11 cellular contexts compared by ENCODE assay signal in the genomic region with DNA sequence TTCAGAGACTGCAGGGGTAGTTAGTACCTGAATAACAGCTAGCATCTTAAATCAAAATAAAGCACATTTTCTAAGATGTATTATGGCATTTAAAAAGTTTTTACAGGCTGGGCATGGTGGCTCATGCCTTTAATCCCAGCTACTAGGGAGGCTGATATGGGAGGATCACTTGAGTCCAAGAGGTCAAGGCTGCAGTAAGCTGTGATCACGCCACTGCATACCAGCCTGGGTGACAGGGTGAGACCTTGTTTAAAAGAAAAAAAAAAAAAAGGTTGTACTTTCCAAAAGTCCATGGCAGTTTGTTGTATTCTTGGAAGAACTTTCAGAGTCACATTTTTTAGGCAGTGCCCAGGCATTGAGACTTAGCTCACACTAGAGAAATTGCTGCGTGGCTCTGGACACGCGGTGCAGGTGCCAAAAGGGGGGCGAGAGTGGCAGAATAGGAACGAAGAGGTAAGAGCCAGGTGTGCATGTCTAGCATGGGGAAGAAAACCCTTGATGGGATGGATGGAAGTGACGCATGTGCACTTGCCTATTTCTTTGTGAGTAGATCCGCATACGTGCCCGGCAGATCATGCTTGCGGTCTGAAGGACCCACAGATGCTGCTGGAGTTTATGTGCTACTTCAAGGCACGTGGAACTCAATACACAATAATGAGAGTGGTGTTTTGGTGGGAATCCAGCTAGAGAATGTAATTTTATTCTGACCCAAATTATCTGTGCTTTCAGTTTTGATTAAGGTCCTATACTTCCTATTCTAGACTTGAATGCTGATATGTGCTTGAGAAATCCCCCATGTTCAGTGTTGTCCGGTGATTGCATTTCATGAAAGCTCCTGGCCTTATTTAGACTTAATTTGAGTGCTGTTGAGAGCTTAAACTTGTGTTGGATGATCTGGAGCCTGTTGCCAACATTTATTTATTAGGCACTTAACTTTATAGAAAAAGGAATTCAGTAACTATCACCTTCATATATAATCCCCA. TPM values are rescaled to one million over a fixed set of nuclear protein-coding genes. Genes with fewer than 3 reads are reported as not detected.
DNase-seq lines count a peak whose midpoint lies in the region; ATAC-seq, FAIRE-seq and TF ChIP-seq lines count a peak whose summit lies in the region.
"Had no signal": no experiment of that assay in that cellular context is flagged by ENCODE, and none has a peak within 500 bp of the region (broad histone marks: within the 10 kb centered on the region; RNA-seq: fewer than 3 reads in every experiment).

No MANE protein-coding gene starts in this region.

- no TSS peak for BruUV-seq in HepG2 (replicated peaks; lab: Mats Ljungman, UMichigan)

- H3K79me2 ChIP-seq in HepG2 (ENCODE audit: insufficient read depth, low read length): peaks cover 48% of the 10 kb centered on the region

- ATAC-seq in HepG2 (peak; percentile 90), HG03342 (IDR thresholded peaks at IDR 0.05; ENCODE audit: unreplicated experiment) (no peak)
- ATAC-seq: PC-3 had no signal

- TF ChIP-seq POLR2A in HepG2 (IDR thresholded peaks at IDR 0.05; ENCODE audit: insufficient read depth in 1 of 2, low read depth in 2 of 2, low read length in 2 of 2): no peak; a peak in 1 of 4 replicates

- H3K27ac ChIP-seq in HepG2 (ENCODE audit: extremely low read length, insufficient read depth, low read length): peak overlapping the region; percentile 90
- H3K27ac ChIP-seq: tibial artery had no signal

- no peak overlapping the region for H2AFZ ChIP-seq in HepG2 (ENCODE audit: low read length)

- 63% methylated on average over 13 of the region's 13 CpGs for WGBS in HepG2 (ENCODE audit: low lambda C conversion rate)

- no peak for TF ChIP-seq RAD21 in HepG2 (CRISPR knock-in tag; IDR thresholded peaks at IDR 0.05)

- peak overlapping the region; percentile 66 for H3K9ac ChIP-seq in HepG2 (ENCODE audit: insufficient read depth, low read depth, low read length)

- peak overlapping the region; percentile 62 for H3K4me2 ChIP-seq in HepG2 (ENCODE audit: low read depth, low read length)

- in situ Hi-C loops in HepG2 (cut with HindIII; ENCODE audit: extremely low pct_ligation_motif_present, low pct_unique_long_range_greater_than_20kb): no loop called here

- H3K4me1 ChIP-seq in HepG2 (ENCODE audit: insufficient read depth, low read length): peaks cover 42% of the 10 kb centered on the region
- H3K4me1 ChIP-seq: tibial artery had no signal

- TF ChIP-seq EP300 in HepG2 (IDR thresholded peaks at IDR 0.05; ENCODE audit: low read depth in 2 of 2, low read length in 2 of 2) (peak; percentile 42 to 77; a peak in 3 of 4 replicates), HepG2 (CRISPR knock-in tag; IDR thresholded peaks at IDR 0.05; ENCODE audit: borderline replicate concordance) (no peak)

- intact Hi-C loops in HepG2 (cut with micrococcal nuclease; ENCODE audit: unreplicated experiment): no loop called here

- FAIRE-seq in GM19239 (lab: Jason Lieb, UNC): peak; percentile 89
- FAIRE-seq in HepG2 (lab: Jason Lieb, UNC): peak; percentile 77

- H3K9me3 ChIP-seq in HepG2 (ENCODE audit: low read length): no peaks in the 10 kb centered on the region
- H3K9me3 ChIP-seq: tibial artery had no signal

- peak overlapping the region; percentile 37 for H3K4me3 ChIP-seq in GM12864 (ENCODE audit: low read depth, low read length)
- peak overlapping the region in 1 of 3 experiments; percentile 8; a peak in 1 of 6 replicates for H3K4me3 ChIP-seq in HepG2 (replicated peaks in 1 of 3; ENCODE audit: insufficient read depth in 1 of 3, low read depth in 2 of 3, low read length in 3 of 3)
- H3K4me3 ChIP-seq: tibial artery had no signal

- TF ChIP-seq CTCF in GM12864 (IDR thresholded peaks at IDR 0.05; ENCODE audit: low read depth, low read length, missing control alignments) (no peak), HepG2 (CRISPR knock-in tag; IDR thresholded peaks at IDR 0.05) (no peak)

- no peaks in the 10 kb centered on the region for H4K20me1 ChIP-seq in HepG2 (ENCODE audit: insufficient read depth, low read length)

- DNase-seq in GM12864 (ENCODE audit: low read depth): no peak
- DNase-seq in GM19239 (ENCODE audit: insufficient read length, low spot score): no peak
- peak; percentile 82 for DNase-seq in NAMALWA (ENCODE audit: low spot score)
- DNase-seq in HepG2 (ENCODE audit: low spot score): peak; percentile 85
- no peak for DNase-seq in stimulated activated CD4-positive, alpha-beta T cell treated with anti-CD3 and anti-CD28 coated beads, Interleukin-1b, Interleukin-23, amount 100 ng/mL, for 48 hours
- no peak for DNase-seq in NCI-H82 (lab: John Stamatoyannopoulos, UW)
- DNase-seq in inferior parietal cortex (ENCODE audit: extremely low spot score): no peak
- DNase-seq: KG1, PC-3, tibial artery had no signal

- peaks cover 4 to 25% of the 10 kb centered on the region in 2 experiments; a peak in 4 of 5 replicates for H3K36me3 ChIP-seq in HepG2 (replicated peaks in 1 of 2; ENCODE audit: control insufficient read depth in 1 of 2, insufficient read depth in 2 of 2, low read length in 2 of 2)

- CTCF ChIA-PET in HepG2 (lab: Yijun Ruan, JAX; ENCODE audit: low intra/inter-chr PET ratio, low total read pairs): no interaction called here

- POLR2A ChIA-PET in HepG2 (lab: Yijun Ruan, JAX): interaction anchor here (0.6 to 2.9 kb wide), 6 partner anchors 12 to 107 kb away, joined by 3 to 12 read pairs (median 5); partner anchors contain the start of gene ANKRD13A

- H3K27me3 ChIP-seq in HepG2 (ENCODE audit: control insufficient read depth in 1 of 2, insufficient read depth in 2 of 2, low read length in 2 of 2): no peaks in the 10 kb centered on the region
- H3K27me3 ChIP-seq: tibial artery had no signal

RNA-seq across cellular contexts. Expression of gene ANKRD13A, which starts 11.9 kb away (rescaled TPM):
- total RNA-seq in HepG2 (2016; rRNA removed; fragmentation: Illumina TruSeq; extraction: Trizol): 34.1 and 40.7 TPM in 2 replicates
- total RNA-seq in HepG2 (2016; cell fraction: cytosol; rRNA removed; fragmentation: Illumina TruSeq; extraction: Trizol; ENCODE audit: low read depth): 19.2 and 22.0 TPM in 2 replicates
- total RNA-seq in HepG2 (2016; cell fraction: insoluble cytoplasmic fraction; rRNA removed; fragmentation: Illumina TruSeq; extraction: Trizol): 35.8 and 44.1 TPM in 2 replicates
- 36.6 and 37.4 TPM in 2 replicates for total RNA-seq in HepG2 (2016; cell fraction: membrane; rRNA removed; fragmentation: Illumina TruSeq; extraction: Trizol)
- total RNA-seq in HepG2 (2016; cell fraction: nucleus; rRNA removed; fragmentation: Illumina TruSeq; extraction: Trizol): 27.2 and 29.0 TPM in 2 replicates
- 41.6 and 51.0 TPM in 2 replicates for polyA plus RNA-seq in HepG2 (2011; rRNA removed)
- polyA plus RNA-seq in HepG2 (2011; cell fraction: cytosol; rRNA removed): 36.8 and 47.0 TPM in 2 replicates
- 90.0 and 92.3 TPM in 2 replicates for polyA plus RNA-seq in HepG2 (2011; cell fraction: nucleus; rRNA removed)
- 36.3 and 37.0 TPM in 2 replicates for polyA plus RNA-seq in HepG2 (2012)
- 6.9 and 7.4 TPM in 2 replicates for polyA plus RNA-seq in HepG2 (2016; cell fraction: cytosol; fragmentation: Illumina TruSeq; extraction: Trizol; ENCODE audit: low read depth)
- 32.2 and 35.3 TPM in 2 replicates for polyA plus RNA-seq in HepG2 (2016; cell fraction: insoluble cytoplasmic fraction; fragmentation: Illumina TruSeq; extraction: Trizol; ENCODE audit: low read depth)
- 19.0 and 20.8 TPM in 2 replicates for polyA plus RNA-seq in HepG2 (2016; cell fraction: membrane; fragmentation: Illumina TruSeq; extraction: Trizol; ENCODE audit: low read depth)
- 53.7 and 57.1 TPM in 2 replicates for polyA plus RNA-seq in HepG2 (2016; cell fraction: nucleus; fragmentation: Illumina TruSeq; extraction: Trizol; ENCODE audit: insufficient read depth, low read depth)
- polyA minus RNA-seq in HepG2 (2011; rRNA and poly(A)+ RNA removed; ENCODE audit: low replicate concordance): 40.3 and 72.5 TPM in 2 replicates
- 27.5 and 31.2 TPM in 2 replicates for polyA minus RNA-seq in HepG2 (2011; cell fraction: cytosol; rRNA and poly(A)+ RNA removed)
- polyA minus RNA-seq in HepG2 (2011; cell fraction: nucleus; rRNA and poly(A)+ RNA removed): 41.3 and 58.9 TPM in 2 replicates

RNA-seq across cellular contexts. Expression of gene GIT2, which starts 15.0 kb away (rescaled TPM):
- 15.2 and 18.4 TPM in 2 replicates for total RNA-seq in HepG2 (2016; rRNA removed; fragmentation: Illumina TruSeq; extraction: Trizol)
- total RNA-seq in HepG2 (2016; cell fraction: cytosol; rRNA removed; fragmentation: Illumina TruSeq; extraction: Trizol; ENCODE audit: low read depth): 6.4 and 7.3 TPM in 2 replicates
- total RNA-seq in HepG2 (2016; cell fraction: insoluble cytoplasmic fraction; rRNA removed; fragmentation: Illumina TruSeq; extraction: Trizol): 14.1 and 17.8 TPM in 2 replicates
- total RNA-seq in HepG2 (2016; cell fraction: membrane; rRNA removed; fragmentation: Illumina TruSeq; extraction: Trizol): 9.0 and 9.5 TPM in 2 replicates
- total RNA-seq in HepG2 (2016; cell fraction: nucleus; rRNA removed; fragmentation: Illumina TruSeq; extraction: Trizol): 31.9 and 34.5 TPM in 2 replicates
- 18.7 and 19.8 TPM in 2 replicates for polyA plus RNA-seq in HepG2 (2011; rRNA removed)
- 9.5 and 12.3 TPM in 2 replicates for polyA plus RNA-seq in HepG2 (2011; cell fraction: cytosol; rRNA removed)
- polyA plus RNA-seq in HepG2 (2011; cell fraction: nucleus; rRNA removed): 50.5 and 56.5 TPM in 2 replicates
- polyA plus RNA-seq in HepG2 (2012): 14.5 and 15.2 TPM in 2 replicates
- 0.65 and 0.83 TPM in 2 replicates for polyA plus RNA-seq in HepG2 (2016; cell fraction: cytosol; fragmentation: Illumina TruSeq; extraction: Trizol; ENCODE audit: low read depth)
- polyA plus RNA-seq in HepG2 (2016; cell fraction: insoluble cytoplasmic fraction; fragmentation: Illumina TruSeq; extraction: Trizol; ENCODE audit: low read depth): 11.7 and 12.8 TPM in 2 replicates
- polyA plus RNA-seq in HepG2 (2016; cell fraction: membrane; fragmentation: Illumina TruSeq; extraction: Trizol; ENCODE audit: low read depth): 2.2 and 2.5 TPM in 2 replicates
- 59.1 and 66.0 TPM in 2 replicates for polyA plus RNA-seq in HepG2 (2016; cell fraction: nucleus; fragmentation: Illumina TruSeq; extraction: Trizol; ENCODE audit: insufficient read depth, low read depth)
- 26.7 and 35.9 TPM in 2 replicates for polyA minus RNA-seq in HepG2 (2011; rRNA and poly(A)+ RNA removed; ENCODE audit: low replicate concordance)
- polyA minus RNA-seq in HepG2 (2011; cell fraction: cytosol; rRNA and poly(A)+ RNA removed): 11.9 and 13.6 TPM in 2 replicates
- 90.6 and 102 TPM in 2 replicates for polyA minus RNA-seq in HepG2 (2011; cell fraction: nucleus; rRNA and poly(A)+ RNA removed)

RNA-seq across cellular contexts. Expression of gene C12orf76, which starts 37.2 kb away (rescaled TPM):
- total RNA-seq in HepG2 (2016; rRNA removed; fragmentation: Illumina TruSeq; extraction: Trizol): 15.8 and 16.9 TPM in 2 replicates
- 6.8 and 8.8 TPM in 2 replicates for total RNA-seq in HepG2 (2016; cell fraction: cytosol; rRNA removed; fragmentation: Illumina TruSeq; extraction: Trizol; ENCODE audit: low read depth)
- total RNA-seq in HepG2 (2016; cell fraction: insoluble cytoplasmic fraction; rRNA removed; fragmentation: Illumina TruSeq; extraction: Trizol): 13.7 and 15.4 TPM in 2 replicates
- total RNA-seq in HepG2 (2016; cell fraction: membrane; rRNA removed; fragmentation: Illumina TruSeq; extraction: Trizol): 17.6 and 19.4 TPM in 2 replicates
- total RNA-seq in HepG2 (2016; cell fraction: nucleus; rRNA removed; fragmentation: Illumina TruSeq; extraction: Trizol): 13.3 and 15.3 TPM in 2 replicates
- polyA plus RNA-seq in HepG2 (2011; rRNA removed): 38.4 and 40.6 TPM in 2 replicates
- 34.5 and 40.6 TPM in 2 replicates for polyA plus RNA-seq in HepG2 (2011; cell fraction: cytosol; rRNA removed)
- 18.0 and 31.2 TPM in 2 replicates for polyA plus RNA-seq in HepG2 (2011; cell fraction: nucleus; rRNA removed)
- polyA plus RNA-seq in HepG2 (2012): 33.1 and 35.3 TPM in 2 replicates
- 9.1 and 11.1 TPM in 2 replicates for polyA plus RNA-seq in HepG2 (2016; cell fraction: cytosol; fragmentation: Illumina TruSeq; extraction: Trizol; ENCODE audit: low read depth)
- 14.2 and 15.0 TPM in 2 replicates for polyA plus RNA-seq in HepG2 (2016; cell fraction: insoluble cytoplasmic fraction; fragmentation: Illumina TruSeq; extraction: Trizol; ENCODE audit: low read depth)
- polyA plus RNA-seq in HepG2 (2016; cell fraction: membrane; fragmentation: Illumina TruSeq; extraction: Trizol; ENCODE audit: low read depth): 15.2 and 16.5 TPM in 2 replicates
- 31.0 and 32.0 TPM in 2 replicates for polyA plus RNA-seq in HepG2 (2016; cell fraction: nucleus; fragmentation: Illumina TruSeq; extraction: Trizol; ENCODE audit: insufficient read depth, low read depth)
- polyA minus RNA-seq in HepG2 (2011; rRNA and poly(A)+ RNA removed; ENCODE audit: low replicate concordance): 7.5 and 15.0 TPM in 2 replicates
- 17.7 and 19.8 TPM in 2 replicates for polyA minus RNA-seq in HepG2 (2011; cell fraction: cytosol; rRNA and poly(A)+ RNA removed)
- 12.7 and 15.9 TPM in 2 replicates for polyA minus RNA-seq in HepG2 (2011; cell fraction: nucleus; rRNA and poly(A)+ RNA removed)

Comparison
In these comparisons a context has a peak if more than half of its experiments do, and no peak if none do; other contexts are left out.
1. DNase-seq: peak in NAMALWA (single experiment) and HepG2 (single experiment); none in GM12864 (single experiment), GM19239 (single experiment), stimulated activated CD4-positive, alpha-beta T cell treated with anti-CD3 and anti-CD28 coated beads, Interleukin-1b, Interleukin-23, amount 100 ng/mL, for 48 hours (single experiment), NCI-H82 (single experiment) and inferior parietal cortex (single experiment).